Comparison of ENCODE assay signal across 1 cellular context in genomic region chr12:96201272-96202227, GRCh38.
TF ChIP-seq lines count a peak whose summit lies in the region.

No MANE protein-coding gene starts in this region.

TF ChIP-seq in HepG2, 621 proteins besides CTCF, POLR2A, EP300 and RAD21:
- TF ChIP-seq PITX1 (CRISPR knock-in tag; IDR thresholded peaks at IDR 0.05): no peak
- peak; percentile 67 for TF ChIP-seq ZNF121 (CRISPR knock-in tag; IDR thresholded peaks at IDR 0.05)
